21 cellular contexts compared by ENCODE assay signal in genomic region chr10:131946880-131947279, GRCh38. TPM values are rescaled to one million over a fixed set of nuclear protein-coding genes. Genes with fewer than 3 reads are reported as not detected.
DNase-seq lines count a peak whose midpoint lies in the region; ATAC-seq, FAIRE-seq and TF ChIP-seq lines count a peak whose summit lies in the region.
"Had no signal": no experiment of that assay in that cellular context is flagged by ENCODE, and none has a peak within 500 bp of the region (broad histone marks: within the 10 kb centered on the region; RNA-seq: fewer than 3 reads in every experiment).

No MANE protein-coding gene starts in this region.

- no peak for TF ChIP-seq CTCF in brain microvascular endothelial cell (IDR thresholded peaks at IDR 0.05; ENCODE audit: low read depth, low read length, missing control alignments)

- no peak for ATAC-seq in Right ventricle myocardium inferior
- ATAC-seq: natural killer cell had no signal

- peak overlapping the region; percentile 54 for H3K27ac ChIP-seq in brain microvascular endothelial cell
- H3K27ac ChIP-seq: hepatocyte, HL-60 had no signal

- FAIRE-seq in urothelium cell line (lab: Jason Lieb, UNC) (peak; percentile 66), HTR-8/SVneo (lab: Jason Lieb, UNC) (no peak)
- FAIRE-seq: small intestine had no signal

- no peaks in the 10 kb centered on the region for H3K27me3 ChIP-seq in brain microvascular endothelial cell (replicated peaks)
- H3K27me3 ChIP-seq: hepatocyte had no signal

- intact Hi-C loops in cardiac septum (cut with DNase I) (no loop called here), Right ventricle myocardium inferior (cut with DNase I) (no loop called here)

- DNase-seq in cardiac septum (ENCODE audit: low spot score) (peak; percentile 57), Right ventricle myocardium inferior (ENCODE audit: missing footprints) (no peak), brain microvascular endothelial cell (peak; percentile 11), mesenteric fat pad (ENCODE audit: low spot score) (peak; percentile 69), urothelium cell line (ENCODE audit: low spot score) (peak; percentile 21), GM19238 (ENCODE audit: insufficient read length, low spot score) (no peak), HTR-8/SVneo (ENCODE audit: insufficient read length, low spot score) (no peak), mucosa of gallbladder (ENCODE audit: low spot score) (no peak)
- DNase-seq: activated CD4-positive, alpha-beta T cell treated with anti-CD3 and anti-CD28 coated beads, Interleukin-2, amount 10 ng/mL, durations not matched to agents 24 days and 14 days; activated gamma-delta T cell treated with Interleukin-2 at 50 U/mL for 16 hours; CD4-positive, alpha-beta T cell; islet precursor cell; natural killer cell; NCI-H2227 treated with DMSO at 0.1 percent for 48 hours; posterior cingulate gyrus; small intestine; stimulated activated CD4-positive, alpha-beta T cell treated with anti-CD3 and anti-CD28 coated beads, Interleukin-4, amount 100 ng/mL, for 4 hours; substantia nigra had no signal

- in situ Hi-C loops in brain microvascular endothelial cell (cut with HindIII; ENCODE audit: low pct_ligation_motif_present, low sequenced_read_pairs) = no loop called here

- no peak overlapping the region for H3K4me3 ChIP-seq in brain microvascular endothelial cell (ENCODE audit: low read depth, low read length)
- H3K4me3 ChIP-seq: hepatocyte, lung had no signal

- peaks cover 26% of the 10 kb centered on the region for H3K36me3 ChIP-seq in brain microvascular endothelial cell (replicated peaks)

RNA-seq across cellular contexts. Expression of gene BNIP3, which starts 34.8 kb away (rescaled TPM):
- total RNA-seq in cardiac septum (112 TPM), Right ventricle myocardium inferior (157 TPM), mesenteric fat pad (63.1 TPM), mucosa of gallbladder (71.5 TPM)

RNA-seq across cellular contexts. Expression of gene PPP2R2D, which starts 46.1 kb away (rescaled TPM):
- 35.3 TPM for total RNA-seq in cardiac septum
- 36.6 TPM for total RNA-seq in Right ventricle myocardium inferior
- 27.4 TPM for total RNA-seq in mesenteric fat pad
- 28.1 TPM for total RNA-seq in mucosa of gallbladder

Comparison
In these comparisons a context has a peak if more than half of its experiments do, and no peak if none do; other contexts are left out.
1. DNase-seq: peak in cardiac septum (single experiment), brain microvascular endothelial cell (single experiment), mesenteric fat pad (single experiment) and urothelium cell line (single experiment); none in Right ventricle myocardium inferior (single experiment), GM19238 (single experiment), HTR-8/SVneo (single experiment) and mucosa of gallbladder (single experiment).